23 cellular contexts compared by ENCODE assay signal in the genomic region with DNA sequence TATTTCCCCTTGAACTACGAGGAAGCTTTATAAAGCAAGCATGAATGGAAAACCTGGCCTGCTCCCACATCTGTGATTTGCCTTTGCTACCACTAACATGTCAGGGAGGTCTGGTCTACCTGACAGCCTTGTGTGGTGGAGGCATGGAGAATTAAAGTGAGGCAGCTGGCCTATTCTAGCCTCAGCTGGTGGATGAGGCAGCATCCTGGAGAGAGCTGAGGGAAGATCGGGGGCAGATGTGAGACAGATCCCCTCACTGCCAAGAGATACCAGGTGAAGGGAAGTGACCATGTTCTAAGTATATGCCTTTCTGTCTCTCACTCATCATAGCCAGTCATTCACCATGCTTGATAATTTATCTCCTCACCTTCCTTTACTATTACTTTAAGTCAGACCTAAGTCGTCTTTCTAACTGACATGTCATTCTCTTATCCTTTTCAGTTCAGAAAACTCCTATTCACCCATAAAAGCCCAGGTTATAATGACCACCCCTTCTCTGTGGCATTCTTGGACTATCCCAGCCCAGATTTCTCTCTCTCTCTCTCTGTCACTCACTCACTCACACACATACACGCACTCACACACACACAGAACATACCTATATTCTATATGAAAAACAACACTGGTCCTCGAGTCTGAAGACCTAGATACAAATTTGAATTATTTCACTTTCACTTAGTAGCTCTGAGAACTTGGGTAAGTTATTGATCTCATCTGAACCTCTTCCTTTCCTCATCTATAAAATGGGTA.
"Had no signal": no experiment of that assay in that cellular context is flagged by ENCODE, and none has a peak within 500 bp of the region (broad histone marks: within the 10 kb centered on the region; RNA-seq: fewer than 3 reads in every experiment).

No MANE protein-coding gene starts in this region.

- H3K9me3 ChIP-seq: colonic mucosa, left lung, sigmoid colon, vagina had no signal

- H3K4me1 Mint-ChIP-seq: naive thymus-derived CD8-positive, alpha-beta T cell had no signal

- H3K4me3 ChIP-seq: colonic mucosa, dorsolateral prefrontal cortex, left lung, neural progenitor cell, sigmoid colon, smooth muscle cell, vagina had no signal

- H3K9ac ChIP-seq: neural progenitor cell had no signal

- H3K27me3 ChIP-seq: colonic mucosa, dorsolateral prefrontal cortex, left lung, neural progenitor cell, sigmoid colon, vagina had no signal

- H3K4me3 Mint-ChIP-seq: activated CD8-positive, alpha-beta T cell treated with anti-CD3 and anti-CD28 coated beads, Interleukin-2, amount 10 ng/mL, durations not matched to agents 7 days and 5 days; activated naive CD8-positive, alpha-beta T cell treated with anti-CD3 and anti-CD28 coated beads for 36 hours; activated T-cell treated with anti-CD3 and anti-CD28 coated beads, Interleukin-2, amount 50 U/mL, for 4 hours; effector memory CD8-positive, alpha-beta T cell; mesothelial cell of epicardium; naive thymus-derived CD8-positive, alpha-beta T cell; neural progenitor cell had no signal

- H3K36me3 Mint-ChIP-seq: activated naive CD8-positive, alpha-beta T cell treated with anti-CD3 and anti-CD28 coated beads for 36 hours; mesothelial cell of epicardium; naive thymus-derived CD8-positive, alpha-beta T cell; neural progenitor cell; stimulated activated naive B cell treated with anti-CD40 and anti-IgM and Interleukin-4, amounts not matched to agents 10 μg/mL and 1 μg/mL and 100 μg/mL, for 72 hours had no signal

- H3K27ac Mint-ChIP-seq: activated CD8-positive, alpha-beta T cell treated with anti-CD3 and anti-CD28 coated beads, Interleukin-2, amount 10 ng/mL, durations not matched to agents 7 days and 5 days; activated naive CD8-positive, alpha-beta T cell treated with anti-CD3 and anti-CD28 coated beads for 36 hours; effector memory CD8-positive, alpha-beta T cell; mesothelial cell of epicardium; naive thymus-derived CD8-positive, alpha-beta T cell; neural progenitor cell; stimulated activated naive B cell treated with anti-CD40 and anti-IgM and Interleukin-4, amounts not matched to agents 10 μg/mL and 1 μg/mL and 100 μg/mL, for 72 hours had no signal

- H3K4me2 ChIP-seq: neural progenitor cell, smooth muscle cell had no signal

- ATAC-seq: activated CD8-positive, alpha-beta T cell treated with anti-CD3 and anti-CD28 coated beads, Interleukin-2, amount 10 ng/mL, durations not matched to agents 7 days and 5 days; activated T-cell treated with anti-CD3 and anti-CD28 coated beads, Interleukin-2, amount 50 U/mL, for 4 hours; effector memory CD8-positive, alpha-beta T cell; esophagus mucosa; left lung; naive thymus-derived CD8-positive, alpha-beta T cell had no signal

- H3K4me1 ChIP-seq: colonic mucosa, left lung, vagina had no signal

- H3K27ac ChIP-seq: colonic mucosa, dorsolateral prefrontal cortex, left lung, neural progenitor cell, sigmoid colon, vagina, WERI-Rb-1 had no signal

- H3K36me3 ChIP-seq: colonic mucosa, left lung, neural progenitor cell, sigmoid colon, vagina, WERI-Rb-1 had no signal

- H3K9me3 Mint-ChIP-seq: activated naive CD8-positive, alpha-beta T cell treated with anti-CD3 and anti-CD28 coated beads for 36 hours; activated T-cell treated with anti-CD3 and anti-CD28 coated beads, Interleukin-2, amount 50 U/mL, for 4 hours; effector memory CD8-positive, alpha-beta T cell; mesothelial cell of epicardium; naive thymus-derived CD8-positive, alpha-beta T cell; neural progenitor cell; stimulated activated naive B cell treated with anti-CD40 and anti-IgM and Interleukin-4, amounts not matched to agents 10 μg/mL and 1 μg/mL and 100 μg/mL, for 72 hours had no signal

- DNase-seq: activated CD4-positive, alpha-beta T cell treated with anti-CD3 and anti-CD28 coated beads, Interleukin-2, amount 50 U/mL, for 1 hour; activated CD4-positive, CD25-positive, alpha-beta regulatory T cell treated with anti-CD3 and anti-CD28 coated beads, Interleukin-2, amount 50 U/mL, for 72 hours; activated CD8-positive, alpha-beta T cell treated with anti-CD3 and anti-CD28 coated beads, Interleukin-2, amount 10 ng/mL, durations not matched to agents 7 days and 5 days; activated naive CD4-positive, alpha-beta T cell treated with Interleukin-2 at 50 U/mL for 16 hours; activated naive CD8-positive, alpha-beta T cell treated with anti-CD3 and anti-CD28 coated beads for 36 hours; activated T-cell treated with anti-CD3 and anti-CD28 coated beads, Interleukin-2, amount 50 U/mL, for 4 hours; colonic mucosa; effector memory CD8-positive, alpha-beta T cell; foreskin melanocyte; left lung; naive thymus-derived CD8-positive, alpha-beta T cell; posterior cingulate gyrus; sigmoid colon; stimulated activated CD4-positive, alpha-beta T cell treated with anti-CD3 and anti-CD28 coated beads, Interleukin-15, amount 100 ng/mL, for 24 hours; stimulated activated naive B cell treated with anti-CD40 and anti-IgM and Interleukin-4, amounts not matched to agents 10 μg/mL and 1 μg/mL and 100 μg/mL, for 72 hours; trophoblast cell; WERI-Rb-1 had no signal
